Comparison of ENCODE assay signal across 20 cellular contexts in genomic region chr14:26872510-26872909, GRCh38.
DNase-seq lines count a peak whose midpoint lies in the region; ATAC-seq and TF ChIP-seq lines count a peak whose summit lies in the region.
"Had no signal": no experiment of that assay in that cellular context is flagged by ENCODE, and none has a peak within 500 bp of the region (broad histone marks: within the 10 kb centered on the region; RNA-seq: fewer than 3 reads in every experiment).

No MANE protein-coding gene starts in this region.

- H3K36me3 ChIP-seq in body of pancreas (replicated peaks in 1 of 2; ENCODE audit: insufficient read depth in 1 of 2, low read depth in 2 of 2) = no peaks in the 10 kb centered on the region
- H3K36me3 ChIP-seq in lower lobe of right lung = no peaks in the 10 kb centered on the region

- H3K4me3 Mint-ChIP-seq in stimulated activated naive CD8-positive, alpha-beta T cell treated with anti-CD3 and anti-CD28 coated beads, Interleukin-15, amount 100 ng/mL, for 72 hours = no peak overlapping the region
- H3K4me3 Mint-ChIP-seq: naive thymus-derived CD8-positive, alpha-beta T cell; stimulated activated naive CD8-positive, alpha-beta T cell treated with anti-CD3 and anti-CD28 coated beads, Interleukin-15, Interleukin-2, amounts not matched to agents 100 ng/mL and 50 ng/mL, for 24 hours had no signal

- H3K4me1 Mint-ChIP-seq in stimulated activated naive CD8-positive, alpha-beta T cell treated with anti-CD3 and anti-CD28 coated beads, Interleukin-15, amount 100 ng/mL, for 72 hours = no peaks in the 10 kb centered on the region

- intact Hi-C loops in body of pancreas (cut with DNase I) (no loop called here), left cardiac atrium (cut with DNase I) (no loop called here), lower lobe of right lung (cut with DNase I) (no loop called here)

- peaks cover 10 to 34% of the 10 kb centered on the region in 2 donors for H3K9me3 Mint-ChIP-seq in stimulated activated naive CD8-positive, alpha-beta T cell treated with anti-CD3 and anti-CD28 coated beads, Interleukin-15, amount 100 ng/mL, for 72 hours

- H3K4me3 ChIP-seq in body of pancreas = no peak overlapping the region
- no peak overlapping the region for H3K4me3 ChIP-seq in lower lobe of right lung

- H3K9me3 ChIP-seq in body of pancreas (no peaks in the 10 kb centered on the region), lower lobe of right lung (no peaks in the 10 kb centered on the region)

- DNase-seq in NCI-H146 treated with DMSO at 0.1 percent for 48 hours (lab: John Stamatoyannopoulos, UW; ENCODE audit: unreplicated experiment) (peak; percentile 46), body of pancreas (peak; percentile 70 to 87 (median 75)), left cardiac atrium (peak; percentile 20), renal cortical epithelial cell (ENCODE audit: low read depth) (peak; percentile 26), GDM1 (lab: John Stamatoyannopoulos, UW) (no peak), lower lobe of right lung (no peak), NCI-H510A (lab: John Stamatoyannopoulos, UW) (no peak)
- no peak for DNase-seq in stimulated activated naive CD8-positive, alpha-beta T cell treated with anti-CD3 and anti-CD28 coated beads, Interleukin-15, amount 100 ng/mL, for 72 hours
- DNase-seq: activated CD4-positive, alpha-beta T cell treated with anti-CD3 and anti-CD28 coated beads for 1 hour; activated CD8-positive, alpha-beta memory T cell treated with anti-CD3 and anti-CD28 coated beads, Interleukin-2, amount 50 U/mL, for 4 hours; activated naive CD4-positive, alpha-beta T cell treated with Interleukin-2 at 50 U/mL for 16 hours; central memory CD4-positive, alpha-beta T cell; IMR-90; naive thymus-derived CD8-positive, alpha-beta T cell; NCI-H1048; NCI-H510A treated with DMSO at 0.1 percent for 48 hours; T-helper 1 cell had no signal

- 13 to 22% methylated on average over 4 of the region's 4 CpGs for WGBS in body of pancreas, 2 donors

- H3K27ac Mint-ChIP-seq in stimulated activated naive CD8-positive, alpha-beta T cell treated with anti-CD3 and anti-CD28 coated beads, Interleukin-15, amount 100 ng/mL, for 72 hours = no peak overlapping the region
- H3K27ac Mint-ChIP-seq: naive thymus-derived CD8-positive, alpha-beta T cell; stimulated activated naive CD8-positive, alpha-beta T cell treated with anti-CD3 and anti-CD28 coated beads, Interleukin-15, Interleukin-2, amounts not matched to agents 100 ng/mL and 50 ng/mL, for 24 hours had no signal

- H3K27ac ChIP-seq in body of pancreas (peak overlapping the region; percentile 14 to 76 (median 72)), lower lobe of right lung (no peak overlapping the region)

- H3K27me3 Mint-ChIP-seq in stimulated activated naive CD8-positive, alpha-beta T cell treated with anti-CD3 and anti-CD28 coated beads, Interleukin-15, amount 100 ng/mL, for 72 hours = no peaks in the 10 kb centered on the region
- H3K27me3 Mint-ChIP-seq: naive thymus-derived CD8-positive, alpha-beta T cell; stimulated activated naive CD8-positive, alpha-beta T cell treated with anti-CD3 and anti-CD28 coated beads, Interleukin-15, Interleukin-2, amounts not matched to agents 100 ng/mL and 50 ng/mL, for 24 hours had no signal

- H3K27me3 ChIP-seq in body of pancreas = no peaks in the 10 kb centered on the region
- H3K27me3 ChIP-seq in lower lobe of right lung (ENCODE audit: low read depth) = no peaks in the 10 kb centered on the region

- peak in 1 of 7 experiments; percentile 12 for TF ChIP-seq CTCF in body of pancreas (IDR thresholded peaks at IDR 0.05)
- no peak for TF ChIP-seq CTCF in lower lobe of right lung (IDR thresholded peaks at IDR 0.05)

- TF ChIP-seq POLR2A in body of pancreas (IDR thresholded peaks at IDR 0.05) = peak in 2 of 3 donors; percentile 21 to 32

- ATAC-seq in body of pancreas (peak; percentile 98), left cardiac atrium (peak; percentile 85 to 89), lower lobe of right lung (no peak)
- ATAC-seq in stimulated activated naive CD8-positive, alpha-beta T cell treated with anti-CD3 and anti-CD28 coated beads, Interleukin-15, amount 100 ng/mL, for 72 hours = no peak
- ATAC-seq: left lobe of liver; naive thymus-derived CD8-positive, alpha-beta T cell; Panc1 had no signal

- peaks cover 9% of the 10 kb centered on the region for H3K4me1 ChIP-seq in body of pancreas
- no peaks in the 10 kb centered on the region for H3K4me1 ChIP-seq in lower lobe of right lung

Comparison
In these comparisons a context has a peak if more than half of its experiments do, and no peak if none do; other contexts are left out.
1. DNase-seq: peak in NCI-H146 treated with DMSO at 0.1 percent for 48 hours (single experiment), body of pancreas (4 of 4), left cardiac atrium (single experiment) and renal cortical epithelial cell (single experiment); none in stimulated activated naive CD8-positive, alpha-beta T cell treated with anti-CD3 and anti-CD28 coated beads, Interleukin-15, amount 100 ng/mL, for 72 hours (0 of 2), GDM1 (single experiment), lower lobe of right lung (single experiment) and NCI-H510A (single experiment).
2. ATAC-seq: peak in body of pancreas (single experiment) and left cardiac atrium (2 of 2); none in stimulated activated naive CD8-positive, alpha-beta T cell treated with anti-CD3 and anti-CD28 coated beads, Interleukin-15, amount 100 ng/mL, for 72 hours (single experiment) and lower lobe of right lung (0 of 2).